Comparison of ENCODE assay signal across 35 cellular contexts in genomic region chr12:111240374-111240773, GRCh38.
"Had no signal": no experiment of that assay in that cellular context is flagged by ENCODE, and none has a peak within 500 bp of the region (broad histone marks: within the 10 kb centered on the region; RNA-seq: fewer than 3 reads in every experiment).

No MANE protein-coding gene starts in this region.

- DNase-seq: MG63, MM.1S, MV-4-11, NCI-H1048, NCI-H1092, NCI-H1092 treated with DMSO at 0.1 percent for 48 hours, NCI-H1105, NCI-H1105 treated with DMSO at 0.1 percent for 48 hours, NCI-H1417, NCI-H1417 treated with DMSO at 0.1 percent for 48 hours, NCI-H1436, NCI-H1436 treated with DMSO at 0.1 percent for 48 hours, NCI-H146, NCI-H1694, NCI-H1694 treated with DMSO at 0.1 percent for 48 hours, NCI-H187, NCI-H187 treated with DMSO at 0.1 percent for 48 hours, NCI-H1930, NCI-H2029, NCI-H2029 treated with DMSO at 0.1 percent for 48 hours, NCI-H2081, NCI-H2081 treated with DMSO at 0.1 percent for 48 hours, NCI-H2107, NCI-H2171, NCI-H2171 treated with DMSO at 0.1 percent for 48 hours, NCI-H2227 treated with DMSO at 0.1 percent for 48 hours, NCI-H226, NCI-H345, NCI-H446, NCI-H446 treated with DMSO at 0.1 percent for 48 hours, NCI-H510A, NCI-H510A treated with DMSO at 0.1 percent for 48 hours, NCI-H524, NCI-H524 treated with DMSO at 0.1 percent for 48 hours, NCI-H526 treated with DMSO at 0.1 percent for 48 hours had no signal

- H3K27me3 ChIP-seq: MG63 had no signal

- H3K36me3 ChIP-seq: MG63 had no signal

- H3K4me3 ChIP-seq: MG63 had no signal

- H3K9me3 ChIP-seq: MG63 had no signal
